ENCODE assay signal across 20 cellular contexts in the genomic region with DNA sequence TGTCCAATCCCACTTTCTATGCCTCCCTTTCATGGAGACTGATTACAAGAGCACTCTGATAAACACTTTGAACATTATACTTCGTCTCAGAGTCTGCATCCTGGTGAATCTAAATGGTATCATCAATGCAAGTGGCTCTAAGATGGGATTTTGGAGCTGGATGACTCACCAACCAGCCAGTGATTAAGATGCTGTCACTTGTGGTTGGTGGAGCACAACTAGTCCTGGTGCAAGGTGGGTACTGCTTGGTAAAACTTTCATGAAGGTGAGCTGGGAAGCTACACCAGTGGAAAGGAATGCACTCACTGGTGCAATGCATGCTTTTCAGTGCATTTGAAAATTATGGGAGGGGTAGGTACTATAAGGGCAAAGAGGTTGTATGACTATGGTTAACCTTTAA.
"Had no signal": no experiment of that assay in that cellular context is flagged by ENCODE, and none has a peak within 500 bp of the region (broad histone marks: within the 10 kb centered on the region; RNA-seq: fewer than 3 reads in every experiment).

No MANE protein-coding gene starts in this region.

- H3K36me3 Mint-ChIP-seq: natural killer cell; stimulated activated memory B cell treated with anti-CD40 and anti-IgM and Interleukin-4, amounts not matched to agents 10 μg/mL and 1 μg/mL and 100 μg/mL, for 72 hours; T-cell had no signal

- DNase-seq: activated CD4-positive, alpha-beta T cell treated with anti-CD3 and anti-CD28 coated beads, Interleukin-2, amount 50 U/mL, for 1 hour; activated CD4-positive, CD25-positive, alpha-beta regulatory T cell; activated T-cell treated with anti-CD3 and anti-CD28 coated beads for 4 hours; aorta; cerebellar nuclear complex; cortex of kidney; effector CD4-positive, alpha-beta T cell; foreskin melanocyte; glutamatergic neuron; hippocampal formation; lower lobe of right lung; natural killer cell; sigmoid colon; stimulated activated CD4-positive, alpha-beta T cell treated with anti-CD3 and anti-CD28 coated beads, Interleukin-4, amount 100 ng/mL, for 24 hours; T-cell; upper lobe of right lung had no signal

- H3K9me3 ChIP-seq: lower lobe of right lung, neutrophil, sigmoid colon, upper lobe of right lung had no signal

- H3K36me3 ChIP-seq: lower lobe of right lung, neutrophil, sigmoid colon, upper lobe of right lung had no signal

- H3K4me3 Mint-ChIP-seq: activated T-helper 1 cell treated with anti-CD3 and anti-CD28 coated beads, Interleukin-12 subunit alpha, Interleukin-12 subunit beta, Interleukin-2, Interleukin-4 antibody, amounts not matched to agents 30 ng/mL and 10 ng/mL and 1 ng/mL, durations not matched to agents 14 hours and 24 hours and 36 hours; natural killer cell; stimulated activated memory B cell treated with anti-CD40 and anti-IgM and Interleukin-4, amounts not matched to agents 10 μg/mL and 1 μg/mL and 100 μg/mL, for 72 hours; T-cell had no signal

- H3K27ac ChIP-seq: lower lobe of right lung, neutrophil, sigmoid colon, upper lobe of right lung had no signal

- H3K27ac Mint-ChIP-seq: activated T-helper 1 cell treated with anti-CD3 and anti-CD28 coated beads, Interleukin-12 subunit alpha, Interleukin-12 subunit beta, Interleukin-2, Interleukin-4 antibody, amounts not matched to agents 30 ng/mL and 10 ng/mL and 1 ng/mL, durations not matched to agents 14 hours and 24 hours and 36 hours; natural killer cell; stimulated activated memory B cell treated with anti-CD40 and anti-IgM and Interleukin-4, amounts not matched to agents 10 μg/mL and 1 μg/mL and 100 μg/mL, for 72 hours; T-cell had no signal

- H3K27me3 ChIP-seq: neutrophil, sigmoid colon, upper lobe of right lung had no signal

- H3K4me1 ChIP-seq: lower lobe of right lung, sigmoid colon, upper lobe of right lung had no signal

- H3K4me1 Mint-ChIP-seq: stimulated activated memory B cell treated with anti-CD40 and anti-IgM and Interleukin-4, amounts not matched to agents 10 μg/mL and 1 μg/mL and 100 μg/mL, for 72 hours had no signal

- H3K27me3 Mint-ChIP-seq: stimulated activated memory B cell treated with anti-CD40 and anti-IgM and Interleukin-4, amounts not matched to agents 10 μg/mL and 1 μg/mL and 100 μg/mL, for 72 hours; T-cell had no signal

- H3K9me3 Mint-ChIP-seq: activated T-helper 1 cell treated with anti-CD3 and anti-CD28 coated beads, Interleukin-12 subunit alpha, Interleukin-12 subunit beta, Interleukin-2, Interleukin-4 antibody, amounts not matched to agents 30 ng/mL and 10 ng/mL and 1 ng/mL, durations not matched to agents 14 hours and 24 hours and 36 hours; natural killer cell; stimulated activated memory B cell treated with anti-CD40 and anti-IgM and Interleukin-4, amounts not matched to agents 10 μg/mL and 1 μg/mL and 100 μg/mL, for 72 hours had no signal

- H3K4me3 ChIP-seq: lower lobe of right lung, sigmoid colon, upper lobe of right lung had no signal

- ATAC-seq: lower lobe of right lung; natural killer cell; SK-N-SH treated with all-trans-retinoic acid at 6 μM for 48 hours; stimulated activated memory B cell treated with anti-CD40 and anti-IgM and Interleukin-4, amounts not matched to agents 10 μg/mL and 1 μg/mL and 100 μg/mL, for 72 hours; T-cell; upper lobe of right lung had no signal
